In the genomic region with DNA sequence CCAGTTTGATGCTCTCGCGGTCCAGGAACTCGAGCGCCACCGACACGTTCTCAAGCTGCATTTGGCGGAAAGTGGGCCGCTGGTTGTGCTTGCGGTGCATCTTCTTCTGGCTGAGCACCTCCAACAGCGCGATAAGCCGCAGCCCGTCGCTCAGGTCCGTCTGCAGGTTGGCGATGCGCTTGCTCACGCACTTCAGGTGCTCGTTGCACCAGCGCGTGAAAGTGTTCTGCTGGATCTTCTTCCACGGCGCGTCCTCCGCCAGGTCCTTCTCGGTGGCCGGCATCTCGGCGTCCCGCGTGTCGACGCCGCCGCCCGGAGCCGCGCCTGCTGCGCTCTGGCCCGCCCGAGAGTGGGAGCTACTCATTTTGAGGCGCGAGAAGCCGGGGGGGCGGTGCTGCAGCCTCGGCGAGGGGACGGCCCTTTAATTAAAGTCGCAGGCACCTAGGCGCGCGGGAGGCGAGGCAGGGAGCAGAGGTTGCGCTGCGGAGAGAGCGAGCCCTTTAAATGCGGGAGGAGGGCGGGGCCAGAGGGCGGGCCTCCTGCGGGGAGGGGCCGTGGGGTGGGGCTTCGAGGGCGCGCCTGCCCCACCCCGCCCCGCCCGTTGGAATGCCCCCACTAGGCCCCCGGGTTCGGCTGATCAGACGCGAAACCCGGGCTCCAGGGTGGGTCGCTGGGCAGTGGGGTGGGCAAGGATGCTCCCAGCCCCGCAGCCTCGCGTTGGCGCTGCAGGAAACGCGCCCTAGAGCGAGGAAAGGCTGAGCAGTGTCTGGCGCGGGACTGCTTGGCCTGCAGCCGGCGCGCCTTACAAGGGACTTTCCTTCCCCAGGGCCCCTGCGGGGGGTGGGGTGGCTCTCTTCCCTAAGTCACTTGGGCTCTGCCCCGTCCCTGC, we compare ENCODE assay signal across 1 cellular context.
TF ChIP-seq lines count a peak whose summit lies in the region.

No MANE protein-coding gene starts in this region.

TF ChIP-seq in SK-N-SH treated with all-trans-retinoic acid at 6 μM for 48 hours, 23 proteins besides CTCF, POLR2A, EP300 and RAD21 (continued from another document):
- TF ChIP-seq GLIS3 (CRISPR knock-in tag; IDR thresholded peaks at IDR 0.05) = 0 out of 2 replicates have a peak, but pooled peaks have one; percentile 28
- TF ChIP-seq, protein P1, sequence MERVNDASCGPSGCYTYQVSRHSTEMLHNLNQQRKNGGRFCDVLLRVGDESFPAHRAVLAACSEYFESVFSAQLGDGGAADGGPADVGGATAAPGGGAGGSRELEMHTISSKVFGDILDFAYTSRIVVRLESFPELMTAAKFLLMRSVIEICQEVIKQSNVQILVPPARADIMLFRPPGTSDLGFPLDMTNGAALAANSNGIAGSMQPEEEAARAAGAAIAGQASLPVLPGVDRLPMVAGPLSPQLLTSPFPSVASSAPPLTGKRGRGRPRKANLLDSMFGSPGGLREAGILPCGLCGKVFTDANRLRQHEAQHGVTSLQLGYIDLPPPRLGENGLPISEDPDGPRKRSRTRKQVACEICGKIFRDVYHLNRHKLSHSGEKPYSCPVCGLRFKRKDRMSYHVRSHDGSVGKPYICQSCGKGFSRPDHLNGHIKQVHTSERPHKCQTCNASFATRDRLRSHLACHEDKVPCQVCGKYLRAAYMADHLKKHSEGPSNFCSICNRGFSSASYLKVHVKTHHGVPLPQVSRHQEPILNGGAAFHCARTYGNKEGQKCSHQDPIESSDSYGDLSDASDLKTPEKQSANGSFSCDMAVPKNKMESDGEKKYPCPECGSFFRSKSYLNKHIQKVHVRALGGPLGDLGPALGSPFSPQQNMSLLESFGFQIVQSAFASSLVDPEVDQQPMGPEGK (CRISPR knock-in tag; IDR thresholded peaks at IDR 0.05; ENCODE audit: borderline replicate concordance) = peak; percentile 32; the same call in 1 of the 2 replicates
- no peak for TF ChIP-seq OSR1 (CRISPR knock-in tag; IDR thresholded peaks at IDR 0.05)
